ENCODE assay signal across 6 cellular contexts in the genomic region with DNA sequence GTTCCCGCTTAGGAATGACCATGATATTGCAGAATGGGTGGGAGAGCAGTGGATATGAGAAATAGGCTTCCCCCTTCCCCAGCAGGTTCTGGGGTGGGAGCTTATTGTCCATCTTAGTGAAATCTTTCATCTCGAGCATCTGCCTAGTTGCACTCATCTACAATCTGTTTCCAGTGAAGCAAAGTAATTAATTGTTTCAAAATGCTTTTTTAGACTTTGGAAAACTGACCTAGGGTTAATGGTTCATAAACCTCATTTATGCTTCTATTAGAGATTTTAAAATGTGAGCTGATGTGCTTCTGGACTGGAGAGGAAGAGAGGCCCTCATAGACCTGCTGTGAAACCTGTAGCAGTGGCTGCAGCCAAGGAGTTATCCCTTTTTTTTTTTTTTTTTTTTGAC.
"Had no signal": no experiment of that assay in that cellular context is flagged by ENCODE, and none has a peak within 500 bp of the region (broad histone marks: within the 10 kb centered on the region; RNA-seq: fewer than 3 reads in every experiment).

No MANE protein-coding gene starts in this region.

- H3K27ac ChIP-seq: HL-60 had no signal

- H3K4me1 Mint-ChIP-seq: IgD-negative memory B cell had no signal

- ATAC-seq: HepG2, K562 had no signal

- DNase-seq: IMR-90, KBM-7 had no signal

- H3K27ac Mint-ChIP-seq: IgD-negative memory B cell had no signal

- H3K27me3 Mint-ChIP-seq: IgD-negative memory B cell had no signal

- H3K4me3 ChIP-seq: K562 had no signal

- H3K4me3 Mint-ChIP-seq: IgD-negative memory B cell had no signal
